In the genomic region with DNA sequence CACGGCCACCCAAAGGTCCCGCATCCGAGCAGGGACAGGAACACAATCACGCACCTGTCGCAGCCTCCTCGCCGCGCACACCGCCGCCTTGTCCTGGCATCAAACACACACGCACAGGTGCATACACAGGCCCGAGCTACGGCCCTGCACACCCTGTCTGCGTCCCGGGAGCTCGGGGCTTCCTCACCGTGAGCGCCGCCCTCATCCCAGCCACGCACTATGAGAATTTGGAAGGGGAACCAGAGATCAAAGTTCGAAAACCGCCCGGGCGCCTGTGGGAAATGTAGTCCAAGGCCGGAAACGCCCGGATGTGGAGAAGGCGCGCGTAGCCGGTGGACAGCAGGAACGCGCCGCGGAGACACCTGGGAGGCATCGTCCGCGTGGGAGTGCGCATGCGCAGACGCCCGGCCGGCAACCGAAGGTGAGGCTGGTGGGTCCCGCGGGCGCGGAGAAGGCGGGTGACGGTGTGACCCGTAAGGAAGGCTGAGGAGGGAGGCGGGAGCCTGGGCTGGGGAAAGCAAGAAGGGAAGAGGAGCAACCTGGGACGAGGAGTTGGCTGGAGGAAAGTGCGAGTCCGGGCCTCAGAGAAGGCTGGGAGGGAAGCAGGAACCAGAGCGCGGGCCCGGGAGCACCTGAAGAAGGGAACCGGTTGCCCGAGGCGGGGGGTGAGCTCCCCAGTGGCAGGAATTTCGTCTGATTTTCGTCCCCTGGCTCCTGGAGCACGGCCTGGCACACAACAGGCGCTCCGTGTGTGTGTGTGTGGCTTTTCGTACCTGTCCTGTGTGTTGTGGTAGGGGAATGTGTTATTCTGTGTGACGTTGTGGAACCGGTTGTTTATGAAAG, we compare ENCODE assay signal across 8 cellular contexts. TPM values are rescaled to one million over a fixed set of nuclear protein-coding genes. Genes with fewer than 3 reads are reported as not detected.
DNase-seq lines count a peak whose midpoint lies in the region; ATAC-seq lines count a peak whose summit lies in the region.

Gene ZNF567, plus strand, starts transcription at position 399 of the 843 bp plus-strand sequence. CDS start 7,256 bp downstream, outside the sequence.

- H3K27ac ChIP-seq in KOPT-K1 (ENCODE audit: low read depth, low read length, poor library complexity, severe bottlenecking): peak within 1 kb of the TSS; percentile 71

- H3K27ac Mint-ChIP-seq in activated T-helper 2 cell treated with anti-CD3 and anti-CD28 coated beads, Interferon-gamma antibody, Interleukin-2, Interleukin-4, amounts not matched to agents 10 μg/mL and 5 μg/mL and 100 μg/mL, durations not matched to agents 14 hours and 24 hours and 36 hours: peak within 1 kb of the TSS; percentile 83
- H3K27ac Mint-ChIP-seq in naive thymus-derived CD8-positive, alpha-beta T cell: peak within 1 kb of the TSS; percentile 94 to 98 (median 96)
- peak within 1 kb of the TSS; percentile 98 for H3K27ac Mint-ChIP-seq in stimulated activated naive B cell treated with anti-CD40 and anti-IgM and Interleukin-4, amounts not matched to agents 10 μg/mL and 1 μg/mL and 100 μg/mL, for 72 hours

- peak; percentile 89 for DNase-seq in DMS79 treated with DMSO at 0.1 percent for 48 hours (lab: John Stamatoyannopoulos, UW)
- peak; percentile 97 for DNase-seq in RPMI7951 (ENCODE audit: low read depth)
- DNase-seq in activated T-helper 2 cell treated with anti-CD3 and anti-CD28 coated beads, Interferon-gamma antibody, Interleukin-2, Interleukin-4, amounts not matched to agents 10 μg/mL and 5 μg/mL and 100 μg/mL, durations not matched to agents 14 hours and 24 hours and 36 hours (ENCODE audit: low spot score): peak; percentile 96
- peak; percentile 92 for DNase-seq in fibroblast of peridontal ligament (ENCODE audit: extremely low read depth)
- DNase-seq in naive thymus-derived CD8-positive, alpha-beta T cell: peak; percentile 92 to 98 (median 95)
- DNase-seq in stimulated activated naive B cell treated with anti-CD40 and anti-IgM and Interleukin-4, amounts not matched to agents 10 μg/mL and 1 μg/mL and 100 μg/mL, for 72 hours: peak; percentile 96

- H3K27me3 Mint-ChIP-seq in activated T-helper 2 cell treated with anti-CD3 and anti-CD28 coated beads, Interferon-gamma antibody, Interleukin-2, Interleukin-4, amounts not matched to agents 10 μg/mL and 5 μg/mL and 100 μg/mL, durations not matched to agents 14 hours and 24 hours and 36 hours (ENCODE audit: low read depth): no peaks in the 10 kb centered on the region
- H3K27me3 Mint-ChIP-seq in naive thymus-derived CD8-positive, alpha-beta T cell: no peaks in the 10 kb centered on the region
- H3K27me3 Mint-ChIP-seq in stimulated activated naive B cell treated with anti-CD40 and anti-IgM and Interleukin-4, amounts not matched to agents 10 μg/mL and 1 μg/mL and 100 μg/mL, for 72 hours: no peaks in the 10 kb centered on the region

- intact Hi-C loops in activated T-helper 2 cell treated with anti-CD3 and anti-CD28 coated beads, Interferon-gamma antibody, Interleukin-2, Interleukin-4, amounts not matched to agents 10 μg/mL and 5 μg/mL and 100 μg/mL, durations not matched to agents 14 hours and 24 hours and 36 hours (cut with micrococcal nuclease): loop anchor here (1.0 to 10.0 kb wide), 11 partner anchors 21 to 780 kb away; partner anchors contain the start of genes ZNF146, ZNF260, ZNF345 and ZNF382

- POLR2A ChIA-PET in naive thymus-derived CD8-positive, alpha-beta T cell (lab: Charles Lee): interaction anchor here (0.7 to 2.5 kb wide), 9 partner anchors 21 to 199 kb away, joined by 3 to 10 read pairs (median 5); partner anchors contain the start of genes ZNF260, ZNF345, ZNF382 and ZNF461

- peak within 1 kb of the TSS; percentile 95 for H3K4me3 Mint-ChIP-seq in activated T-helper 2 cell treated with anti-CD3 and anti-CD28 coated beads, Interferon-gamma antibody, Interleukin-2, Interleukin-4, amounts not matched to agents 10 μg/mL and 5 μg/mL and 100 μg/mL, durations not matched to agents 14 hours and 24 hours and 36 hours (ENCODE audit: low read depth)
- peak within 1 kb of the TSS; percentile 98 to 100 (median 99) for H3K4me3 Mint-ChIP-seq in naive thymus-derived CD8-positive, alpha-beta T cell
- peak within 1 kb of the TSS; percentile 98 to 99 for H3K4me3 Mint-ChIP-seq in stimulated activated naive B cell treated with anti-CD40 and anti-IgM and Interleukin-4, amounts not matched to agents 10 μg/mL and 1 μg/mL and 100 μg/mL, for 72 hours

- H3K9me3 Mint-ChIP-seq in activated T-helper 2 cell treated with anti-CD3 and anti-CD28 coated beads, Interferon-gamma antibody, Interleukin-2, Interleukin-4, amounts not matched to agents 10 μg/mL and 5 μg/mL and 100 μg/mL, durations not matched to agents 14 hours and 24 hours and 36 hours: peaks cover 39% of the 10 kb centered on the region
- H3K9me3 Mint-ChIP-seq in naive thymus-derived CD8-positive, alpha-beta T cell: peaks cover 0 to 53% (median 23%) of the 10 kb centered on the region in 9 donors
- peaks cover 10 to 11% of the 10 kb centered on the region in 2 donors for H3K9me3 Mint-ChIP-seq in stimulated activated naive B cell treated with anti-CD40 and anti-IgM and Interleukin-4, amounts not matched to agents 10 μg/mL and 1 μg/mL and 100 μg/mL, for 72 hours

- peaks cover 34% of the 10 kb centered on the region for H3K9me3 ChIP-seq in KOPT-K1 (ENCODE audit: insufficient read depth, low read length, poor library complexity, severe bottlenecking)

- ATAC-seq in GM21786 (IDR thresholded peaks at IDR 0.05; ENCODE audit: unreplicated experiment): peak; percentile 85
- peak; percentile 88 to 92 for ATAC-seq in naive thymus-derived CD8-positive, alpha-beta T cell
- peak; percentile 92 to 93 for ATAC-seq in stimulated activated naive B cell treated with anti-CD40 and anti-IgM and Interleukin-4, amounts not matched to agents 10 μg/mL and 1 μg/mL and 100 μg/mL, for 72 hours (replicated peaks)

- peaks cover 17% of the 10 kb centered on the region for H3K4me1 Mint-ChIP-seq in activated T-helper 2 cell treated with anti-CD3 and anti-CD28 coated beads, Interferon-gamma antibody, Interleukin-2, Interleukin-4, amounts not matched to agents 10 μg/mL and 5 μg/mL and 100 μg/mL, durations not matched to agents 14 hours and 24 hours and 36 hours (ENCODE audit: low read depth)
- peaks cover 24 to 46% (median 40%) of the 10 kb centered on the region in 4 donors for H3K4me1 Mint-ChIP-seq in naive thymus-derived CD8-positive, alpha-beta T cell
- H3K4me1 Mint-ChIP-seq in stimulated activated naive B cell treated with anti-CD40 and anti-IgM and Interleukin-4, amounts not matched to agents 10 μg/mL and 1 μg/mL and 100 μg/mL, for 72 hours: peaks cover 31 to 35% of the 10 kb centered on the region in 2 donors

- H3K36me3 ChIP-seq in KOPT-K1 (ENCODE audit: insufficient read depth, low read length): peaks cover 54% of the 10 kb centered on the region

- peaks cover 74% of the 10 kb centered on the region for H3K36me3 Mint-ChIP-seq in activated T-helper 2 cell treated with anti-CD3 and anti-CD28 coated beads, Interferon-gamma antibody, Interleukin-2, Interleukin-4, amounts not matched to agents 10 μg/mL and 5 μg/mL and 100 μg/mL, durations not matched to agents 14 hours and 24 hours and 36 hours (ENCODE audit: low read depth)
- peaks cover 38 to 72% (median 53%) of the 10 kb centered on the region in 3 donors for H3K36me3 Mint-ChIP-seq in naive thymus-derived CD8-positive, alpha-beta T cell
- peaks cover 59 to 73% of the 10 kb centered on the region in 2 donors for H3K36me3 Mint-ChIP-seq in stimulated activated naive B cell treated with anti-CD40 and anti-IgM and Interleukin-4, amounts not matched to agents 10 μg/mL and 1 μg/mL and 100 μg/mL, for 72 hours

RNA-seq across cellular contexts. Expression of gene ZNF567, which starts in this region (rescaled TPM):
- total RNA-seq in RPMI7951 (2014; rRNA removed; shearing (Covaris generic)): 5.5 and 13.8 TPM in 2 replicates
- total RNA-seq in activated T-helper 2 cell treated with anti-CD3 and anti-CD28 coated beads, Interferon-gamma antibody, Interleukin-2, Interleukin-4, amounts not matched to agents 10 μg/mL and 5 μg/mL and 100 μg/mL, durations not matched to agents 14 hours and 24 hours and 36 hours: 7.6 and 7.7 TPM in 2 replicates
- 10 to 100 TPM; 17.6 to 20.7 TPM for total RNA-seq in naive thymus-derived CD8-positive, alpha-beta T cell
- polyA plus RNA-seq in naive thymus-derived CD8-positive, alpha-beta T cell: 10 to 100 TPM in 1 of 3 donors, 1 to 10 TPM in 2; 6.3 to 11.0 (median 9.6) TPM

Comparison
In these comparisons a context has a peak if more than half of its experiments do, and no peak if none do; other contexts are left out.
1. Peak in every context shown above with its lines: DNase-seq, ATAC-seq and H3K27ac ChIP-seq.